Comparison of ENCODE assay signal across 8 cellular contexts in the genomic region with DNA sequence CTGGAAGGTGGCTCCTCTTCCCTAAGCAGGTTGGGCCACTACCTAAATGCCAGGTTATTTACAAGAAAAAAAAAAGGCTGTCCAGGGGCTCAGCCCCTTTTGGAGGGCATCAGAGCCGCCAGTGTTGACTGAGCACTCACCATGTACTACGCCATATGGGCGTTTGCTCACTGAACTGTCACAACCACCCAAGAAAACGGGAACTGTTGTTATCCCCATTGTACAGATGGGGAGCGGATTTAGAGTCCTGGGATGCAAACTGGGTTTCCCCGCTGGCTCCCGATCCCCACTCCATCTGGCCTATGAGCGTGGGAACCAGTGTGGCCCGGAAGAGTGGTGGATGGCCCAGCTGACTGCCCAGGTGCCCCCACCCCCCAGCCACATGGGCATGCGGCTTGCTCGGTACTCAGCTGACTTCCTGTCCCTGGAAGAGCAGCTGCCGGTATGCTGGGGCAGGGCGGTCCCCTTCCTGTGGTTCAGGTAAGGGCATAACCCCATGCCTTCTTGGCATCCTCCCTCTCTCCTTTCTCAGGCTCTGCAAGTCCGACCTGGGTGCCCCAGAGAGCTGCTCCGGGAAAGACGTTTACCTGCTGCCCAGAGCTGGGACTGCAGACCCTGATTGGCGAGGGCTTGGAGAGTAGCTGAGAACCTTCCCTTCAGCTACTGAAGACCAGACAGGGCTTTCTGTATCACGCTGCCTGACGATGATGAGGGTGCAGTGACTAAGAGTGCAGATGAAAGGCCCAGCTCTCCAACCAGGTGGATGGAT. TPM values are rescaled to one million over a fixed set of nuclear protein-coding genes. Genes with fewer than 3 reads are reported as not detected.
DNase-seq lines count a peak whose midpoint lies in the region; ATAC-seq and TF ChIP-seq lines count a peak whose summit lies in the region.

No MANE protein-coding gene starts in this region.

- H3K4me3 ChIP-seq in endodermal cell (ENCODE audit: low read length): no peak overlapping the region
- peak overlapping the region; percentile 27 to 65 (median 34) for H3K4me3 ChIP-seq in skeletal muscle tissue (ENCODE audit: low read length in 3 of 3)

- H3K27ac ChIP-seq in endodermal cell (ENCODE audit: low read depth, low read length): no peak overlapping the region
- H3K27ac ChIP-seq in skeletal muscle tissue (ENCODE audit: low read depth, low read length): peak overlapping the region; percentile 99

- H3K9ac ChIP-seq in endodermal cell (ENCODE audit: extremely low read depth, low read length, poor library complexity, severe bottlenecking): no peak overlapping the region
- peak overlapping the region; percentile 81 to 87 (median 82) for H3K9ac ChIP-seq in skeletal muscle tissue (ENCODE audit: low read depth in 1 of 3, low read length in 3 of 3)

- H3K9me3 ChIP-seq in endodermal cell (ENCODE audit: control insufficient read depth, low read length) (no peaks in the 10 kb centered on the region), skeletal muscle tissue (ENCODE audit: control insufficient read depth in 3 of 3, low read length in 3 of 3) (no peaks in the 10 kb centered on the region)

- no peaks in the 10 kb centered on the region for H3K9me3 Mint-ChIP-seq in activated CD4-positive, alpha-beta T cell treated with anti-CD3 and anti-CD28 coated beads, Interleukin-2, amount 10 ng/mL, durations not matched to agents 7 days and 5 days
- H3K9me3 Mint-ChIP-seq in endodermal cell: no peaks in the 10 kb centered on the region

- POLR2A ChIA-PET in activated CD4-positive, alpha-beta T cell treated with anti-CD3 and anti-CD28 coated beads, Interleukin-2, amount 10 ng/mL, durations not matched to agents 7 days and 5 days (lab: Charles Lee): interaction anchor here (0.7 kb wide), 2 partner anchors 27 to 38 kb away, joined by 3 to 4 read pairs; no protein-coding TSS in a partner anchor

- CTCF ChIA-PET in activated CD4-positive, alpha-beta T cell treated with anti-CD3 and anti-CD28 coated beads, Interleukin-2, amount 10 ng/mL, durations not matched to agents 7 days and 5 days (lab: Charles Lee): interaction anchor here (0.8 to 2.4 kb wide), 6 partner anchors 10 to 92 kb away, joined by 3 to 10 read pairs (median 4); no protein-coding TSS in a partner anchor

- no peaks in the 10 kb centered on the region for H3K36me3 Mint-ChIP-seq in activated CD4-positive, alpha-beta T cell treated with anti-CD3 and anti-CD28 coated beads, Interleukin-2, amount 10 ng/mL, durations not matched to agents 7 days and 5 days (ENCODE audit: low read depth)
- H3K36me3 Mint-ChIP-seq in endodermal cell (ENCODE audit: low read depth): no peaks in the 10 kb centered on the region

- peaks cover 4% of the 10 kb centered on the region for H3K4me1 ChIP-seq in endodermal cell (ENCODE audit: control insufficient read depth, insufficient read depth, low read length)
- peaks cover 46 to 74% (median 57%) of the 10 kb centered on the region in 3 donors for H3K4me1 ChIP-seq in skeletal muscle tissue (ENCODE audit: control insufficient read depth in 3 of 3, insufficient read depth in 3 of 3, low read length in 3 of 3)

- H3K27me3 Mint-ChIP-seq in activated CD4-positive, alpha-beta T cell treated with anti-CD3 and anti-CD28 coated beads, Interleukin-2, amount 10 ng/mL, durations not matched to agents 7 days and 5 days: no peaks in the 10 kb centered on the region
- peaks cover 24% of the 10 kb centered on the region for H3K27me3 Mint-ChIP-seq in endodermal cell (ENCODE audit: insufficient read depth)

- peaks cover 70% of the 10 kb centered on the region for H3K4me1 Mint-ChIP-seq in activated CD4-positive, alpha-beta T cell treated with anti-CD3 and anti-CD28 coated beads, Interleukin-2, amount 10 ng/mL, durations not matched to agents 7 days and 5 days
- no peaks in the 10 kb centered on the region for H3K4me1 Mint-ChIP-seq in endodermal cell

- peak overlapping the region; percentile 62 for H3K4me3 Mint-ChIP-seq in activated CD4-positive, alpha-beta T cell treated with anti-CD3 and anti-CD28 coated beads, Interleukin-2, amount 10 ng/mL, durations not matched to agents 7 days and 5 days
- H3K4me3 Mint-ChIP-seq in endodermal cell: no peak overlapping the region

- WGBS in endodermal cell (ENCODE audit: insufficient coverage in 1 of 2, insufficient read length in 1 of 2), 2 experiments: 90 to 93% methylated on average over 17 to 19 of the region's 19 CpGs

- H3K27ac Mint-ChIP-seq in activated CD4-positive, alpha-beta T cell treated with anti-CD3 and anti-CD28 coated beads, Interleukin-2, amount 10 ng/mL, durations not matched to agents 7 days and 5 days: peak overlapping the region; percentile 91
- H3K27ac Mint-ChIP-seq in endodermal cell: no peak overlapping the region

- TF ChIP-seq CTCF in endodermal cell (conservative IDR thresholded peaks at IDR 0.05): no peak

- ATAC-seq in GM19467 (IDR thresholded peaks at IDR 0.05; ENCODE audit: unreplicated experiment): no peak
- no peak for ATAC-seq in HG02852 (IDR thresholded peaks at IDR 0.05; ENCODE audit: unreplicated experiment)
- ATAC-seq in HG03280 (IDR thresholded peaks at IDR 0.05; ENCODE audit: unreplicated experiment): no peak

- peaks cover 9% of the 10 kb centered on the region for H3K27me3 ChIP-seq in endodermal cell (ENCODE audit: control insufficient read depth, insufficient read depth, low read length, poor library complexity, severe bottlenecking)
- no peaks in the 10 kb centered on the region for H3K27me3 ChIP-seq in skeletal muscle tissue (ENCODE audit: control insufficient read depth in 3 of 3, insufficient read depth in 3 of 3, low read length in 3 of 3)

- DNase-seq in NCI-H510A treated with DMSO at 0.1 percent for 48 hours (lab: John Stamatoyannopoulos, UW): peak; percentile 43
- no peak for DNase-seq in NCI-H510A (lab: John Stamatoyannopoulos, UW)
- DNase-seq in activated CD4-positive, alpha-beta T cell treated with anti-CD3 and anti-CD28 coated beads, Interleukin-2, amount 10 ng/mL, durations not matched to agents 7 days and 5 days: peak; percentile 88
- DNase-seq in endodermal cell: peak; percentile 64

- H3K36me3 ChIP-seq in endodermal cell (ENCODE audit: control insufficient read depth, insufficient read depth, low read length): no peaks in the 10 kb centered on the region
- no peaks in the 10 kb centered on the region for H3K36me3 ChIP-seq in skeletal muscle tissue (ENCODE audit: control insufficient read depth in 3 of 3, insufficient read depth in 3 of 3, low read length in 3 of 3)

RNA-seq across cellular contexts. Expression of gene SOCS3, which starts 16.3 kb away (rescaled TPM):
- 10 to 100 TPM; 22.2 to 24.4 TPM for total RNA-seq in activated CD4-positive, alpha-beta T cell treated with anti-CD3 and anti-CD28 coated beads, Interleukin-2, amount 10 ng/mL, durations not matched to agents 7 days and 5 days
- total RNA-seq in endodermal cell (10 to 100 TPM; 54.2 to 75.3 TPM), skeletal muscle tissue (15.7 TPM)
- polyA plus RNA-seq in endodermal cell (2013, experiment 1 of 2): 15.1 TPM
- polyA plus RNA-seq in endodermal cell (2013, experiment 2 of 2): 19.8 TPM

RNA-seq across cellular contexts. Expression of gene PGS1, which starts 34.8 kb away (rescaled TPM):
- 10 to 100 TPM; 71.1 to 78.3 TPM for total RNA-seq in activated CD4-positive, alpha-beta T cell treated with anti-CD3 and anti-CD28 coated beads, Interleukin-2, amount 10 ng/mL, durations not matched to agents 7 days and 5 days
- total RNA-seq in endodermal cell: 10 to 100 TPM; 57.1 to 58.2 TPM
- polyA plus RNA-seq in endodermal cell (2013, experiment 1 of 2): 33.1 TPM
- 32.3 TPM for polyA plus RNA-seq in endodermal cell (2013, experiment 2 of 2)
- 15.1 TPM for total RNA-seq in skeletal muscle tissue
